35 cellular contexts compared by ENCODE assay signal in the genomic region with DNA sequence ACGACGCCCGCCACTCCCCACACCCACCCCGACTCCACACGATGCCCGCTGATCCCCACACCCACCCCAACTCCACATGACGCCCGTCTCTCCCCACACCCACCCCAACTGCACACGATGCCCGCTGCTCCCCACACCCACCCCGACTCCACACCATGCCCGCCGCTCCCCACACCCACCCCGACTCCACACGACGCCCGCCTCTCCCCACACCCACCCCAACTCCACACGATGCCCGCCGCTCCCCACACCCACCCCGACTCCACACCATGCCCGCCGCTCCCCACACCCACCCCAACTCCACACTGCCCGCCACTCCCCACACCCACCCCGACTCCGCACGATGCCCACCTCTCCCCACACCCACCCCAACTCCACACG.
"Had no signal": no experiment of that assay in that cellular context is flagged by ENCODE, and none has a peak within 500 bp of the region (broad histone marks: within the 10 kb centered on the region; RNA-seq: fewer than 3 reads in every experiment).

No MANE protein-coding gene starts in this region.

- H3K4me3 Mint-ChIP-seq: activated B cell treated with CpG ODN at 0.5 μM for 24 hours; activated CD4-positive, alpha-beta memory T cell treated with anti-CD3 and anti-CD28 coated beads for 36 hours; activated CD4-positive, alpha-beta T cell treated with anti-CD3 and anti-CD28 coated beads, Interleukin-2, amount 10 ng/mL, durations not matched to agents 24 days and 14 days; activated CD8-positive, alpha-beta T cell treated with anti-CD3 and anti-CD28 coated beads for 36 hours; activated naive CD4-positive, alpha-beta T cell treated with anti-CD3 and anti-CD28 coated beads for 36 hours; activated naive CD8-positive, alpha-beta T cell treated with anti-CD3 and anti-CD28 coated beads for 36 hours; activated T-cell treated with anti-CD3 and anti-CD28 coated beads, Interleukin-2, amount 50 U/mL, for 4 hours; activated T-cell treated with anti-CD3 and anti-CD28 coated beads, Interleukin-2, amount 50 U/mL, for 72 hours; activated T-helper 1 cell treated with anti-CD3 and anti-CD28 coated beads, Interleukin-12 subunit alpha, Interleukin-12 subunit beta, Interleukin-2, Interleukin-4 antibody, amounts not matched to agents 30 ng/mL and 10 ng/mL and 1 ng/mL, durations not matched to agents 14 hours and 24 hours and 36 hours; activated T-helper 17 cell treated with anti-CD3 and anti-CD28 coated beads, Interleukin-2, amount 50 U/mL, for 72 hours; T-helper 1 cell treated with Interleukin-12 subunit alpha and Interleukin-12 subunit beta and Interleukin-4 antibody, amounts not matched to agents 30 μg/mL and 1 μg/mL, for 36 hours; T-helper 2 cell treated with Interferon-gamma antibody and Interleukin-4, amounts not matched to agents 5 μg/mL and 100 μg/mL, for 36 hours had no signal

- H3K27me3 ChIP-seq: adrenal gland, body of pancreas, brain microvascular endothelial cell had no signal

- H3K36me3 ChIP-seq: adrenal gland, brain microvascular endothelial cell, breast epithelium had no signal

- H3K4me1 ChIP-seq: adrenal gland, body of pancreas, breast epithelium had no signal

- H3K4me1 Mint-ChIP-seq: activated CD4-positive, alpha-beta T cell treated with anti-CD3 and anti-CD28 coated beads, Interleukin-2, amount 10 ng/mL, durations not matched to agents 24 days and 14 days; activated T-helper 17 cell treated with anti-CD3 and anti-CD28 coated beads, Interleukin-2, amount 50 U/mL, for 72 hours had no signal

- H3K27ac Mint-ChIP-seq: activated B cell treated with CpG ODN at 0.5 μM for 24 hours; activated CD4-positive, alpha-beta memory T cell treated with anti-CD3 and anti-CD28 coated beads for 36 hours; activated CD4-positive, alpha-beta T cell treated with anti-CD3 and anti-CD28 coated beads, Interleukin-2, amount 10 ng/mL, durations not matched to agents 24 days and 14 days; activated CD8-positive, alpha-beta T cell treated with anti-CD3 and anti-CD28 coated beads for 36 hours; activated naive CD4-positive, alpha-beta T cell treated with anti-CD3 and anti-CD28 coated beads for 36 hours; activated naive CD4-positive, alpha-beta T cell treated with anti-CD3 and anti-CD28 coated beads, Interleukin-2, amount 50 U/mL, for 72 hours; activated naive CD8-positive, alpha-beta T cell treated with anti-CD3 and anti-CD28 coated beads for 36 hours; activated T-cell treated with anti-CD3 and anti-CD28 coated beads, Interleukin-2, amount 50 U/mL, for 72 hours; activated T-helper 1 cell treated with anti-CD3 and anti-CD28 coated beads, Interleukin-12 subunit alpha, Interleukin-12 subunit beta, Interleukin-2, Interleukin-4 antibody, amounts not matched to agents 30 ng/mL and 10 ng/mL and 1 ng/mL, durations not matched to agents 14 hours and 24 hours and 36 hours; activated T-helper 17 cell treated with anti-CD3 and anti-CD28 coated beads, Interleukin-2, amount 50 U/mL, for 72 hours; T-helper 1 cell treated with Interleukin-12 subunit alpha and Interleukin-12 subunit beta and Interleukin-4 antibody, amounts not matched to agents 30 μg/mL and 1 μg/mL, for 36 hours; T-helper 2 cell treated with Interferon-gamma antibody and Interleukin-4, amounts not matched to agents 5 μg/mL and 100 μg/mL, for 36 hours had no signal

- H3K4me3 ChIP-seq: adrenal gland, body of pancreas, breast epithelium had no signal

- H3K9me3 ChIP-seq: adrenal gland, body of pancreas had no signal

- ATAC-seq: activated CD8-positive, alpha-beta T cell treated with anti-CD3 and anti-CD28 coated beads for 36 hours; activated naive CD4-positive, alpha-beta T cell treated with anti-CD3 and anti-CD28 coated beads, Interleukin-2, amount 50 U/mL, for 72 hours; activated T-cell treated with anti-CD3 and anti-CD28 coated beads, Interleukin-2, amount 50 U/mL, for 4 hours; activated T-cell treated with anti-CD3 and anti-CD28 coated beads, Interleukin-2, amount 50 U/mL, for 72 hours; activated T-helper 17 cell treated with anti-CD3 and anti-CD28 coated beads, Interleukin-2, amount 50 U/mL, for 72 hours; body of pancreas had no signal

- H3K27me3 Mint-ChIP-seq: activated B cell treated with CpG ODN at 0.5 μM for 24 hours; activated CD4-positive, alpha-beta memory T cell treated with anti-CD3 and anti-CD28 coated beads for 36 hours; activated CD4-positive, alpha-beta T cell treated with anti-CD3 and anti-CD28 coated beads, Interleukin-2, amount 10 ng/mL, durations not matched to agents 24 days and 14 days; activated CD8-positive, alpha-beta T cell treated with anti-CD3 and anti-CD28 coated beads for 36 hours; activated naive CD8-positive, alpha-beta T cell treated with anti-CD3 and anti-CD28 coated beads for 36 hours; activated T-helper 17 cell treated with anti-CD3 and anti-CD28 coated beads, Interleukin-2, amount 50 U/mL, for 72 hours had no signal

- H3K36me3 Mint-ChIP-seq: activated CD4-positive, alpha-beta memory T cell treated with anti-CD3 and anti-CD28 coated beads for 36 hours; activated naive CD4-positive, alpha-beta T cell treated with anti-CD3 and anti-CD28 coated beads, Interleukin-2, amount 50 U/mL, for 72 hours; activated naive CD8-positive, alpha-beta T cell treated with anti-CD3 and anti-CD28 coated beads for 36 hours had no signal

- DNase-seq: activated B cell treated with CpG ODN at 0.5 μM for 24 hours; activated CD4-positive, alpha-beta memory T cell treated with anti-CD3 and anti-CD28 coated beads for 36 hours; activated CD4-positive, alpha-beta T cell treated with anti-CD3 and anti-CD28 coated beads for 4 hours; activated CD4-positive, alpha-beta T cell treated with anti-CD3 and anti-CD28 coated beads, Interleukin-2, amount 10 ng/mL, durations not matched to agents 24 days and 14 days; activated CD4-positive, alpha-beta T cell treated with anti-CD3 and anti-CD28 coated beads, Interleukin-2, amount 50 U/mL, for 1 hour; activated CD4-positive, alpha-beta T cell treated with anti-CD3 and anti-CD28 coated beads, Interleukin-2, amount 50 U/mL, for 4 hours; activated CD4-positive, CD25-positive, alpha-beta regulatory T cell treated with anti-CD3 and anti-CD28 coated beads, Interleukin-2, amount 50 U/mL, for 72 hours; activated CD8-positive, alpha-beta memory T cell treated with anti-CD3 and anti-CD28 coated beads, Interleukin-2, amount 50 U/mL, for 4 hours; activated CD8-positive, alpha-beta T cell treated with anti-CD3 and anti-CD28 coated beads for 36 hours; activated effector memory CD4-positive, alpha-beta T cell treated with anti-CD3 and anti-CD28 coated beads, Interleukin-2, amount 50 U/mL, for 16 hours; activated gamma-delta T cell treated with Interleukin-2 at 50 U/mL for 16 hours; activated naive CD4-positive, alpha-beta T cell; activated naive CD4-positive, alpha-beta T cell treated with anti-CD3 and anti-CD28 coated beads for 36 hours; activated naive CD4-positive, alpha-beta T cell treated with anti-CD3 and anti-CD28 coated beads, Interleukin-2, amount 50 U/mL, for 16 hours; activated naive CD8-positive, alpha-beta T cell treated with anti-CD3 and anti-CD28 coated beads for 36 hours; activated T-cell treated with anti-CD3 and anti-CD28 coated beads for 4 hours; activated T-cell treated with anti-CD3 and anti-CD28 coated beads, Interleukin-2, amount 50 U/mL, for 1 hour; activated T-cell treated with anti-CD3 and anti-CD28 coated beads, Interleukin-2, amount 50 U/mL, for 4 hours; activated T-cell treated with anti-CD3 and anti-CD28 coated beads, Interleukin-2, amount 50 U/mL, for 72 hours; adrenal gland; amniotic stem cell; aorta; body of pancreas; brain microvascular endothelial cell; central memory CD4-positive, alpha-beta T cell; T-helper 1 cell; T-helper 2 cell; T-helper 9 cell had no signal

- H3K27ac ChIP-seq: adrenal gland, body of pancreas, brain microvascular endothelial cell, breast epithelium, VCaP had no signal

- H3K9me3 Mint-ChIP-seq: activated B cell treated with CpG ODN at 0.5 μM for 24 hours; activated CD4-positive, alpha-beta memory T cell treated with anti-CD3 and anti-CD28 coated beads for 36 hours; activated CD4-positive, alpha-beta T cell treated with anti-CD3 and anti-CD28 coated beads, Interleukin-2, amount 10 ng/mL, durations not matched to agents 24 days and 14 days; activated CD8-positive, alpha-beta T cell treated with anti-CD3 and anti-CD28 coated beads for 36 hours; activated naive CD4-positive, alpha-beta T cell treated with anti-CD3 and anti-CD28 coated beads for 36 hours; activated naive CD4-positive, alpha-beta T cell treated with anti-CD3 and anti-CD28 coated beads, Interleukin-2, amount 50 U/mL, for 72 hours; activated naive CD8-positive, alpha-beta T cell treated with anti-CD3 and anti-CD28 coated beads for 36 hours; activated T-cell treated with anti-CD3 and anti-CD28 coated beads, Interleukin-2, amount 50 U/mL, for 4 hours; activated T-cell treated with anti-CD3 and anti-CD28 coated beads, Interleukin-2, amount 50 U/mL, for 72 hours; activated T-helper 1 cell treated with anti-CD3 and anti-CD28 coated beads, Interleukin-12 subunit alpha, Interleukin-12 subunit beta, Interleukin-2, Interleukin-4 antibody, amounts not matched to agents 30 ng/mL and 10 ng/mL and 1 ng/mL, durations not matched to agents 14 hours and 24 hours and 36 hours; activated T-helper 17 cell treated with anti-CD3 and anti-CD28 coated beads, Interleukin-2, amount 50 U/mL, for 72 hours; T-helper 1 cell treated with Interleukin-12 subunit alpha and Interleukin-12 subunit beta and Interleukin-4 antibody, amounts not matched to agents 30 μg/mL and 1 μg/mL, for 36 hours; T-helper 2 cell treated with Interferon-gamma antibody and Interleukin-4, amounts not matched to agents 5 μg/mL and 100 μg/mL, for 36 hours had no signal
